In genomic region chr4:38133711-38134480, GRCh38 we compare ENCODE assay signal across 14 cellular contexts.
A peak's percentile ranks its signal among the peaks of the same experiment; 100 is the strongest.
DNase-seq lines count a peak whose midpoint lies in the region; ATAC-seq and TF ChIP-seq lines count a peak whose summit lies in the region.
"Had no signal": no experiment of that assay in that cellular context is flagged by ENCODE, and none has a peak within 500 bp of the region (broad histone marks: within the 10 kb centered on the region; RNA-seq: fewer than 3 reads in every experiment).

No MANE protein-coding gene starts in this region.

- no peak overlapping the region for H3K4me3 Mint-ChIP-seq in activated CD4-positive, alpha-beta memory T cell treated with anti-CD3 and anti-CD28 coated beads for 36 hours
- no peak overlapping the region for H3K4me3 Mint-ChIP-seq in activated CD4-positive, alpha-beta memory T cell treated with anti-CD3 and anti-CD28 coated beads, Interleukin-2, amount 10 ng/mL, durations not matched to agents 7 days and 5 days

- H3K4me3 ChIP-seq in choroid plexus epithelial cell (ENCODE audit: low read depth, low read length), result no peak overlapping the region
- no peak overlapping the region for H3K4me3 ChIP-seq in muscle layer of colon (ENCODE audit: low read depth in 1 of 2, low read length in 2 of 2)
- no peak overlapping the region for H3K4me3 ChIP-seq in transverse colon
- no peak overlapping the region for H3K4me3 ChIP-seq in A673 (ENCODE audit: low read depth, low read length, poor library complexity, severe bottlenecking)
- H3K4me3 ChIP-seq: A549, gastroesophageal sphincter, upper lobe of left lung had no signal

- in situ Hi-C loops in transverse colon (cut with MboI; ENCODE audit: low pct_ligation_motif_present in 1 of 4, low pct_unique_long_range_greater_than_20kb in 1 of 4, low sequenced_read_pairs in 3 of 4), result no loop called here

- H3K9me3 ChIP-seq in muscle layer of colon (ENCODE audit: low read length) (no peaks in the 10 kb centered on the region), transverse colon (no peaks in the 10 kb centered on the region), A673 (ENCODE audit: low read depth, low read length, poor library complexity, severe bottlenecking) (no peaks in the 10 kb centered on the region)
- H3K9me3 ChIP-seq: A549, gastroesophageal sphincter, upper lobe of left lung had no signal

- intact Hi-C loops in activated CD4-positive, alpha-beta memory T cell treated with anti-CD3 and anti-CD28 coated beads for 36 hours (cut with micrococcal nuclease), result loop anchor here (5.0 kb wide), 1 partner anchor 417 kb away; no protein-coding TSS in a partner anchor
- intact Hi-C loops in transverse colon (cut with DNase I; ENCODE audit: low total_unique reads), result no loop called here
- intact Hi-C loops in A673 (cut with micrococcal nuclease; ENCODE audit: unreplicated experiment), result no loop called here

- no peaks in the 10 kb centered on the region for H3K9me3 Mint-ChIP-seq in activated CD4-positive, alpha-beta memory T cell treated with anti-CD3 and anti-CD28 coated beads for 36 hours
- no peaks in the 10 kb centered on the region for H3K9me3 Mint-ChIP-seq in activated CD4-positive, alpha-beta memory T cell treated with anti-CD3 and anti-CD28 coated beads, Interleukin-2, amount 10 ng/mL, durations not matched to agents 7 days and 5 days
- H3K9me3 Mint-ChIP-seq: activated naive CD4-positive, alpha-beta T cell treated with anti-CD3 and anti-CD28 coated beads, Interleukin-2, amount 50 U/mL, for 72 hours had no signal

- POLR2A ChIA-PET in activated CD4-positive, alpha-beta memory T cell treated with anti-CD3 and anti-CD28 coated beads for 36 hours (lab: Charles Lee), result interaction anchor here (0.7 to 4.3 kb wide), 7 partner anchors 28 to 188 kb away, joined by 4 to 54 read pairs (median 9); no protein-coding TSS in a partner anchor
- POLR2A ChIA-PET in activated CD4-positive, alpha-beta memory T cell treated with anti-CD3 and anti-CD28 coated beads, Interleukin-2, amount 10 ng/mL, durations not matched to agents 7 days and 5 days (lab: Charles Lee), result interaction anchor here (1.2 to 12.0 kb wide), 3 partner anchors 14 to 43 kb away, joined by 3 to 213 read pairs (median 65); no protein-coding TSS in a partner anchor
- POLR2A ChIA-PET in A673 (lab: Charles Lee; ENCODE audit: low non-redundant PET), result no interaction called here

- 62 to 73% methylated on average over 4 to 7 of the region's 7 CpGs for WGBS in transverse colon (ENCODE audit: low coverage in 1 of 2), 2 donors

- ATAC-seq in esophagus mucosa (no peak), HG02763 (IDR thresholded peaks at IDR 0.05; ENCODE audit: unreplicated experiment) (no peak)
- ATAC-seq: A549; activated naive CD4-positive, alpha-beta T cell treated with anti-CD3 and anti-CD28 coated beads, Interleukin-2, amount 50 U/mL, for 72 hours; gastroesophageal sphincter had no signal

- H3K4me1 Mint-ChIP-seq in activated CD4-positive, alpha-beta memory T cell treated with anti-CD3 and anti-CD28 coated beads for 36 hours (ENCODE audit: low read depth), result peaks cover 69% of the 10 kb centered on the region
- peaks cover 73% of the 10 kb centered on the region for H3K4me1 Mint-ChIP-seq in activated CD4-positive, alpha-beta memory T cell treated with anti-CD3 and anti-CD28 coated beads, Interleukin-2, amount 10 ng/mL, durations not matched to agents 7 days and 5 days

- H3K27me3 ChIP-seq in muscle layer of colon (ENCODE audit: control insufficient read depth in 1 of 2, insufficient read depth in 2 of 2, low read length in 2 of 2) (no peaks in the 10 kb centered on the region), transverse colon (no peaks in the 10 kb centered on the region), A673 (replicated peaks; ENCODE audit: insufficient read depth, low read depth, low read length, poor library complexity) (no peaks in the 10 kb centered on the region)
- H3K27me3 ChIP-seq: gastroesophageal sphincter, upper lobe of left lung had no signal

- TF ChIP-seq CTCF in choroid plexus epithelial cell (conservative IDR thresholded peaks at IDR 0.05; ENCODE audit: low read depth, low read length), result no peak
- TF ChIP-seq CTCF in transverse colon (IDR thresholded peaks at IDR 0.05), result no peak
- no peak for TF ChIP-seq CTCF in A673 (conservative IDR thresholded peaks at IDR 0.05; ENCODE audit: low read depth, low read length)

- peaks cover 53% of the 10 kb centered on the region for H3K36me3 Mint-ChIP-seq in activated CD4-positive, alpha-beta memory T cell treated with anti-CD3 and anti-CD28 coated beads for 36 hours
- H3K36me3 Mint-ChIP-seq in activated CD4-positive, alpha-beta memory T cell treated with anti-CD3 and anti-CD28 coated beads, Interleukin-2, amount 10 ng/mL, durations not matched to agents 7 days and 5 days (ENCODE audit: low read depth), result peaks cover 77% of the 10 kb centered on the region

- CTCF ChIA-PET in activated CD4-positive, alpha-beta memory T cell treated with anti-CD3 and anti-CD28 coated beads for 36 hours (lab: Charles Lee), result interaction anchor here (1.0 to 3.0 kb wide), 9 partner anchors 11 to 541 kb away, joined by 3 to 14 read pairs (median 5); no protein-coding TSS in a partner anchor
- CTCF ChIA-PET in activated CD4-positive, alpha-beta memory T cell treated with anti-CD3 and anti-CD28 coated beads, Interleukin-2, amount 10 ng/mL, durations not matched to agents 7 days and 5 days (lab: Charles Lee), result interaction anchor here (0.7 to 5.9 kb wide), 5 partner anchors 21 to 186 kb away, joined by 3 to 59 read pairs (median 9); no protein-coding TSS in a partner anchor
- CTCF ChIA-PET in A673 (lab: Charles Lee), result no interaction called here

- no peak for DNase-seq in activated CD4-positive, alpha-beta memory T cell treated with anti-CD3 and anti-CD28 coated beads for 36 hours
- DNase-seq in activated CD4-positive, alpha-beta memory T cell treated with anti-CD3 and anti-CD28 coated beads, Interleukin-2, amount 10 ng/mL, durations not matched to agents 7 days and 5 days, result no peak
- DNase-seq in choroid plexus epithelial cell (ENCODE audit: low read depth) (peak; percentile 23), transverse colon (no peak), A673 (ENCODE audit: low spot score) (no peak)
- DNase-seq: caudate nucleus, upper lobe of left lung, WERI-Rb-1 had no signal

- H3K27ac ChIP-seq in muscle layer of colon (ENCODE audit: low read depth, low read length) (peak overlapping the region; percentile 9), transverse colon (peak overlapping the region; percentile 80 to 86 (median 84)), A673 (ENCODE audit: low read depth, low read length, poor library complexity, severe bottlenecking) (no peak overlapping the region)
- H3K27ac ChIP-seq: upper lobe of left lung, WERI-Rb-1 had no signal

- H3K27ac Mint-ChIP-seq in activated CD4-positive, alpha-beta memory T cell treated with anti-CD3 and anti-CD28 coated beads for 36 hours, result peak overlapping the region; percentile 96
- no peak overlapping the region for H3K27ac Mint-ChIP-seq in activated CD4-positive, alpha-beta memory T cell treated with anti-CD3 and anti-CD28 coated beads, Interleukin-2, amount 10 ng/mL, durations not matched to agents 7 days and 5 days

- peaks cover 1% of the 10 kb centered on the region for H3K27me3 Mint-ChIP-seq in activated CD4-positive, alpha-beta memory T cell treated with anti-CD3 and anti-CD28 coated beads for 36 hours
- peaks cover 4% of the 10 kb centered on the region for H3K27me3 Mint-ChIP-seq in activated CD4-positive, alpha-beta memory T cell treated with anti-CD3 and anti-CD28 coated beads, Interleukin-2, amount 10 ng/mL, durations not matched to agents 7 days and 5 days

- H3K4me1 ChIP-seq in muscle layer of colon (ENCODE audit: insufficient read depth, low read length) (peaks cover 48% of the 10 kb centered on the region), transverse colon (peaks cover 38 to 60% (median 50%) of the 10 kb centered on the region in 4 donors), A673 (ENCODE audit: insufficient read depth, low read length, poor library complexity, severe bottlenecking) (no peaks in the 10 kb centered on the region)

- no TSS peak for BruUV-seq in A673 (replicated peaks; lab: Mats Ljungman, UMichigan)

- no peak for TF ChIP-seq EP300 in transverse colon (IDR thresholded peaks at IDR 0.05; ENCODE audit: low read depth)

- H3K36me3 ChIP-seq in muscle layer of colon (ENCODE audit: insufficient read depth, low read length), result peaks cover 63% of the 10 kb centered on the region
- H3K36me3 ChIP-seq in transverse colon, result peaks cover 0 to 9% (median 2%) of the 10 kb centered on the region in 4 donors
- H3K36me3 ChIP-seq in A673 (ENCODE audit: insufficient read depth, low read length, poor library complexity, severe bottlenecking), result no peaks in the 10 kb centered on the region

- TF ChIP-seq POLR2A in transverse colon (IDR thresholded peaks at IDR 0.05), result no peak

- no peak overlapping the region for H3K9ac ChIP-seq in muscle layer of colon (ENCODE audit: low read length)
